In genomic region chr2:14633031-14633430, GRCh38 we compare ENCODE assay signal across 8 cellular contexts. TPM values are rescaled to one million over a fixed set of nuclear protein-coding genes. Genes with fewer than 3 reads are reported as not detected.
DNase-seq lines count a peak whose midpoint lies in the region; ATAC-seq and TF ChIP-seq lines count a peak whose summit lies in the region.

No MANE protein-coding gene starts in this region.

- TF ChIP-seq CTCF in GM13976 (IDR thresholded peaks at IDR 0.05; ENCODE audit: borderline replicate concordance, control extremely low read depth, extremely low read depth, insufficient read depth, missing control alignments) (no peak), gastroesophageal sphincter (IDR thresholded peaks at IDR 0.05) (no peak), prostate gland (IDR thresholded peaks at IDR 0.05) (no peak)

- ATAC-seq in gastroesophageal sphincter (no peak), GM19463 (IDR thresholded peaks at IDR 0.05; ENCODE audit: unreplicated experiment) (no peak), HG02981 (IDR thresholded peaks at IDR 0.05; ENCODE audit: unreplicated experiment) (no peak)

- TF ChIP-seq EP300 in gastroesophageal sphincter (IDR thresholded peaks at IDR 0.05), result no peak

- H3K4me1 ChIP-seq in gastroesophageal sphincter, result peaks cover 0 to 59% (median 10%) of the 10 kb centered on the region in 3 donors
- H3K4me1 ChIP-seq in prostate gland (replicated peaks), result no peaks in the 10 kb centered on the region

- peak; percentile 8 for DNase-seq in GM13976 (ENCODE audit: low spot score)
- peak; percentile 32 for DNase-seq in OCI-M1 (lab: John Stamatoyannopoulos, UW)
- peak; percentile 20 for DNase-seq in prostate gland (ENCODE audit: low spot score)
- DNase-seq in MV-4-11 (lab: John Stamatoyannopoulos, UW), result no peak
- no peak for DNase-seq in HPDE6-E6E7 (ENCODE audit: extremely low spot score)

- H3K4me3 ChIP-seq in gastroesophageal sphincter (peak overlapping the region; percentile 46 to 69), prostate gland (peak overlapping the region; percentile 55 to 56)

- H3K27me3 ChIP-seq in gastroesophageal sphincter, result peaks cover 37% of the 10 kb centered on the region
- H3K27me3 ChIP-seq in prostate gland (replicated peaks; ENCODE audit: insufficient read depth), result no peaks in the 10 kb centered on the region

- intact Hi-C loops in prostate gland (cut with DNase I), result no loop called here

- H3K27ac ChIP-seq in gastroesophageal sphincter (peak overlapping the region in 3 of 4 donors; percentile 55 to 70 (median 63)), prostate gland (peak overlapping the region; percentile 82 to 86)

- TF ChIP-seq POLR2A in gastroesophageal sphincter (IDR thresholded peaks at IDR 0.05), result no peak
- no peak for TF ChIP-seq POLR2A in prostate gland (IDR thresholded peaks at IDR 0.05)

- in situ Hi-C loops in GM13976 (cut with MboI; ENCODE audit: low sequenced_read_pairs, unreplicated experiment), result no loop called here

- no peaks in the 10 kb centered on the region for H3K9me3 ChIP-seq in gastroesophageal sphincter
- H3K9me3 ChIP-seq in prostate gland, result no peaks in the 10 kb centered on the region

- WGBS in gastroesophageal sphincter (ENCODE audit: low coverage in 1 of 2), 2 donors, result 0% methylated on average over 9 of the region's 14 CpGs; no CpG with 5 or more reads in 1 of the 2 donors
- 3% methylated on average over 14 of the region's 14 CpGs for WGBS in prostate gland

- H3K36me3 ChIP-seq in gastroesophageal sphincter, result no peaks in the 10 kb centered on the region
- H3K36me3 ChIP-seq in prostate gland, result no peaks in the 10 kb centered on the region

RNA-seq across cellular contexts. Expression of gene LRATD1, which starts 0.5 kb away (rescaled TPM):
- total RNA-seq in gastroesophageal sphincter (10 to 100 TPM in 2 of 4 donors, 1 to 10 TPM in 2; 1.9 to 12.7 (median 9.7) TPM), prostate gland (100 to 1,000 TPM; 123 to 129 TPM)

Comparison
In these comparisons a context has a peak if more than half of its experiments do, and no peak if none do; other contexts are left out.
1. DNase-seq: peak in GM13976 (single experiment), OCI-M1 (single experiment) and prostate gland (single experiment); none in MV-4-11 (single experiment) and HPDE6-E6E7 (single experiment).
2. RNA of gene LRATD1, which starts 0.5 kb away (total RNA-seq): 123 to 129 TPM in prostate gland; 1.9 to 12.7 TPM in gastroesophageal sphincter; every median in the first group is over 4 times any median in the second.